ENCODE assay signal across 1 cellular context in the genomic region with DNA sequence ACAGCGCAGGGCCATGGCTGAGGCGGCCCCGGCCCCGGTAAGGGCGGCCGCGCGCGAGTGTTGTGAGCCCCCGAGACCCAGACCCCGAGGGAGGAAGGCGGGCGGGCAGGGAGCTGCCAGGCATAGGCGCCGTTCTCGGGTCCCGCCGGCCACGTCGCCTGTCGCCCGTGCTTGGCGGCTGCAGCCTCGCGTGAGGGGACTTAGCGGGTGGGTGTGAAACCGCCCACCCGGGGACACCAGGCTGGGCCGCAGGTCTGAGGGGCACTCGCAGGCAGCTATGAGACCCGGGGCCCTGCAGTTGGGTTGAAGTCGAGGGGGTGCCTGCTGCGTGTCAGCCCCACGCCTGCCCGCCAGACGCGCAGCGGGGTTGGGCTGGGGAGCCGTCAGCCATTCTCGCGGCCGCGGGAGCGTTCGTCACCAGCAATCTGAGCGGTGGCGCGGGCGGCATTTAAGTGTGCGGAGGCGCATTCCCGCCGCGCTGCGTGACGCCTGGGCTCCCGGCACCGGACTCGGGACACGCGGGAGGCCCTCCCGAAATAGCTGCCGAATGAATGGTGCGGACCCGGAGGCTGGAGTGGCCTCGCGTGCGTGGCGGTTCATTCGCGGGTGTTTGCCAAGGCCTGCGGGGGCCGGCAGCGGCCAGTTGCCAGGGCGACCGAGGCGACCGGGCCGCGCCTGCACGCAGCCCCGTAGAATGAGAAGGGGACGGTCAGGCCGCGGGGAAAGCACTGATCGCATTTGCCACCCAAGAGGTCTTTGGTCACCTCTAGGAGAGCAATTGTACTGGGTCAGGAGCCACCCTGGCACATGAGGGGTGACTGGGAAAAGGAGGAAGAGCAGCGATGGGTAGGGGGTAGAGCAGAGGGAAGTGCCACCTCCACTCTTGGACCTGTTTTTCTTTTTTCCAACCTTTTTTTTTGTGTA.
TF ChIP-seq lines count a peak whose summit lies in the region.

No MANE protein-coding gene starts in this region.

TF ChIP-seq in WTC11, 78 proteins besides CTCF, POLR2A, EP300 and RAD21 (continued from another document):
- TF ChIP-seq, protein P1, sequence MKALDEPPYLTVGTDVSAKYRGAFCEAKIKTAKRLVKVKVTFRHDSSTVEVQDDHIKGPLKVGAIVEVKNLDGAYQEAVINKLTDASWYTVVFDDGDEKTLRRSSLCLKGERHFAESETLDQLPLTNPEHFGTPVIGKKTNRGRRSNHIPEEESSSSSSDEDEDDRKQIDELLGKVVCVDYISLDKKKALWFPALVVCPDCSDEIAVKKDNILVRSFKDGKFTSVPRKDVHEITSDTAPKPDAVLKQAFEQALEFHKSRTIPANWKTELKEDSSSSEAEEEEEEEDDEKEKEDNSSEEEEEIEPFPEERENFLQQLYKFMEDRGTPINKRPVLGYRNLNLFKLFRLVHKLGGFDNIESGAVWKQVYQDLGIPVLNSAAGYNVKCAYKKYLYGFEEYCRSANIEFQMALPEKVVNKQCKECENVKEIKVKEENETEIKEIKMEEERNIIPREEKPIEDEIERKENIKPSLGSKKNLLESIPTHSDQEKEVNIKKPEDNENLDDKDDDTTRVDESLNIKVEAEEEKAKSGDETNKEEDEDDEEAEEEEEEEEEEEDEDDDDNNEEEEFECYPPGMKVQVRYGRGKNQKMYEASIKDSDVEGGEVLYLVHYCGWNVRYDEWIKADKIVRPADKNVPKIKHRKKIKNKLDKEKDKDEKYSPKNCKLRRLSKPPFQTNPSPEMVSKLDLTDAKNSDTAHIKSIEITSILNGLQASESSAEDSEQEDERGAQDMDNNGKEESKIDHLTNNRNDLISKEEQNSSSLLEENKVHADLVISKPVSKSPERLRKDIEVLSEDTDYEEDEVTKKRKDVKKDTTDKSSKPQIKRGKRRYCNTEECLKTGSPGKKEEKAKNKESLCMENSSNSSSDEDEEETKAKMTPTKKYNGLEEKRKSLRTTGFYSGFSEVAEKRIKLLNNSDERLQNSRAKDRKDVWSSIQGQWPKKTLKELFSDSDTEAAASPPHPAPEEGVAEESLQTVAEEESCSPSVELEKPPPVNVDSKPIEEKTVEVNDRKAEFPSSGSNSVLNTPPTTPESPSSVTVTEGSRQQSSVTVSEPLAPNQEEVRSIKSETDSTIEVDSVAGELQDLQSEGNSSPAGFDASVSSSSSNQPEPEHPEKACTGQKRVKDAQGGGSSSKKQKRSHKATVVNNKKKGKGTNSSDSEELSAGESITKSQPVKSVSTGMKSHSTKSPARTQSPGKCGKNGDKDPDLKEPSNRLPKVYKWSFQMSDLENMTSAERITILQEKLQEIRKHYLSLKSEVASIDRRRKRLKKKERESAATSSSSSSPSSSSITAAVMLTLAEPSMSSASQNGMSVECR (CRISPR knock-in tag; IDR thresholded peaks at IDR 0.05; ENCODE audit: borderline replicate concordance) = peak; percentile 76
- TF ChIP-seq, protein P2, sequence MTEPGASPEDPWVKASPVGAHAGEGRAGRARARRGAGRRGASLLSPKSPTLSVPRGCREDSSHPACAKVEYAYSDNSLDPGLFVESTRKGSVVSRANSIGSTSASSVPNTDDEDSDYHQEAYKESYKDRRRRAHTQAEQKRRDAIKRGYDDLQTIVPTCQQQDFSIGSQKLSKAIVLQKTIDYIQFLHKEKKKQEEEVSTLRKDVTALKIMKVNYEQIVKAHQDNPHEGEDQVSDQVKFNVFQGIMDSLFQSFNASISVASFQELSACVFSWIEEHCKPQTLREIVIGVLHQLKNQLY (CRISPR knock-in tag; IDR thresholded peaks at IDR 0.05) = peak; percentile 42; the same call in 1 of the 2 replicates
- 0 out of 2 replicates have a peak, but pooled peaks have one; percentile 16 for TF ChIP-seq ELF4 (CRISPR knock-in tag; IDR thresholded peaks at IDR 0.05; ENCODE audit: low read depth)
- TF ChIP-seq PRDM15 (CRISPR knock-in tag; IDR thresholded peaks at IDR 0.05) = 0 out of 2 replicates have a peak, but pooled peaks have one; percentile 15
- peak; percentile 57; the same call in 1 of the 2 replicates for TF ChIP-seq SMAD3 (CRISPR knock-in tag; IDR thresholded peaks at IDR 0.05; ENCODE audit: borderline replicate concordance)
- TF ChIP-seq, protein P3, sequence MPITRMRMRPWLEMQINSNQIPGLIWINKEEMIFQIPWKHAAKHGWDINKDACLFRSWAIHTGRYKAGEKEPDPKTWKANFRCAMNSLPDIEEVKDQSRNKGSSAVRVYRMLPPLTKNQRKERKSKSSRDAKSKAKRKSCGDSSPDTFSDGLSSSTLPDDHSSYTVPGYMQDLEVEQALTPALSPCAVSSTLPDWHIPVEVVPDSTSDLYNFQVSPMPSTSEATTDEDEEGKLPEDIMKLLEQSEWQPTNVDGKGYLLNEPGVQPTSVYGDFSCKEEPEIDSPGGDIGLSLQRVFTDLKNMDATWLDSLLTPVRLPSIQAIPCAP (CRISPR knock-in tag; IDR thresholded peaks at IDR 0.05) = peak; percentile 3; the same call in 1 of the 2 replicates
- peak; percentile 71; the same call in 1 of the 2 replicates for TF ChIP-seq JUN (CRISPR knock-in tag; IDR thresholded peaks at IDR 0.05)
- 0 out of 2 replicates have a peak, but pooled peaks have one; percentile 26 for TF ChIP-seq RELA (CRISPR knock-in tag; IDR thresholded peaks at IDR 0.05; ENCODE audit: borderline replicate concordance)
